Comparison of ENCODE assay signal across 22 cellular contexts in genomic region chr1:68201546-68202238, GRCh38. TPM values are rescaled to one million over a fixed set of nuclear protein-coding genes. Genes with fewer than 3 reads are reported as not detected.
DNase-seq lines count a peak whose midpoint lies in the region; ATAC-seq and TF ChIP-seq lines count a peak whose summit lies in the region.
"Had no signal": no experiment of that assay in that cellular context is flagged by ENCODE, and none has a peak within 500 bp of the region (broad histone marks: within the 10 kb centered on the region; RNA-seq: fewer than 3 reads in every experiment).

No MANE protein-coding gene starts in this region.

- H4K20me1 ChIP-seq in fibroblast of lung (ENCODE audit: control insufficient read depth, extremely low read depth, insufficient read depth, low read length): peaks cover 1% of the 10 kb centered on the region
- H4K20me1 ChIP-seq in osteoblast (ENCODE audit: insufficient read depth, low read length): no peaks in the 10 kb centered on the region

- peaks cover 29% of the 10 kb centered on the region for H3K4me1 ChIP-seq in fibroblast of lung (ENCODE audit: control insufficient read depth, extremely low read depth, insufficient read depth, low read length)
- peaks cover 58% of the 10 kb centered on the region for H3K4me1 ChIP-seq in osteoblast (ENCODE audit: insufficient read depth, low read length)

- H3K4me1 Mint-ChIP-seq in stimulated activated effector memory CD8-positive, alpha-beta T cell treated with anti-CD3 and anti-CD28 coated beads, Interleukin-12 subunit alpha, Interleukin-12 subunit beta, amount 100 ng/mL, for 72 hours: no peaks in the 10 kb centered on the region
- H3K4me1 Mint-ChIP-seq: activated naive CD8-positive, alpha-beta T cell treated with anti-CD3 and anti-CD28 coated beads, Interleukin-2, amount 10 ng/mL, durations not matched to agents 7 days and 5 days; activated T-helper 17 cell treated with anti-CD3 and anti-CD28 coated beads, Interleukin-2, amount 50 U/mL, for 72 hours had no signal

- H3K27me3 ChIP-seq in MG63: no peaks in the 10 kb centered on the region
- no peaks in the 10 kb centered on the region for H3K27me3 ChIP-seq in fibroblast of lung (ENCODE audit: control insufficient read depth, insufficient read depth, low read length)
- H3K27me3 ChIP-seq in osteoblast (ENCODE audit: insufficient read depth, low read length): no peaks in the 10 kb centered on the region

- ATAC-seq in stimulated activated effector memory CD8-positive, alpha-beta T cell treated with anti-CD3 and anti-CD28 coated beads, Interleukin-12 subunit alpha, Interleukin-12 subunit beta, amount 100 ng/mL, for 72 hours: no peak
- ATAC-seq: activated T-helper 17 cell treated with anti-CD3 and anti-CD28 coated beads, Interleukin-2, amount 50 U/mL, for 72 hours; K562 had no signal

- H2AFZ ChIP-seq in fibroblast of lung (ENCODE audit: low read length): no peak overlapping the region
- no peak overlapping the region for H2AFZ ChIP-seq in osteoblast (ENCODE audit: low read length)

- H3K79me2 ChIP-seq in fibroblast of lung (ENCODE audit: control insufficient read depth, insufficient read depth, low read length) (peaks cover 67% of the 10 kb centered on the region), osteoblast (ENCODE audit: insufficient read depth, low read length) (peaks cover 63% of the 10 kb centered on the region)

- TF ChIP-seq CTCF in fibroblast of lung (conservative IDR thresholded peaks at IDR 0.05 in 1 of 2, IDR thresholded peaks at IDR 0.05 in 1 of 2; ENCODE audit: low read depth in 1 of 2, low read length in 2 of 2) (no peak), osteoblast (IDR thresholded peaks at IDR 0.05; ENCODE audit: extremely low read depth, low read depth, low read length) (no peak)

- no peaks in the 10 kb centered on the region for H3K9me3 Mint-ChIP-seq in stimulated activated effector memory CD8-positive, alpha-beta T cell treated with anti-CD3 and anti-CD28 coated beads, Interleukin-12 subunit alpha, Interleukin-12 subunit beta, amount 100 ng/mL, for 72 hours
- H3K9me3 Mint-ChIP-seq: activated naive CD8-positive, alpha-beta T cell treated with anti-CD3 and anti-CD28 coated beads, Interleukin-2, amount 10 ng/mL, durations not matched to agents 7 days and 5 days; activated T-helper 17 cell treated with anti-CD3 and anti-CD28 coated beads, Interleukin-2, amount 50 U/mL, for 72 hours; neural crest cell had no signal

- H3K36me3 ChIP-seq in MG63 (no peaks in the 10 kb centered on the region), fibroblast of lung (ENCODE audit: control insufficient read depth, insufficient read depth, low read length) (no peaks in the 10 kb centered on the region), osteoblast (ENCODE audit: insufficient read depth, low read length) (no peaks in the 10 kb centered on the region)

- H3K27ac Mint-ChIP-seq in stimulated activated effector memory CD8-positive, alpha-beta T cell treated with anti-CD3 and anti-CD28 coated beads, Interleukin-12 subunit alpha, Interleukin-12 subunit beta, amount 100 ng/mL, for 72 hours: no peak overlapping the region
- H3K27ac Mint-ChIP-seq: activated naive CD8-positive, alpha-beta T cell treated with anti-CD3 and anti-CD28 coated beads, Interleukin-2, amount 10 ng/mL, durations not matched to agents 7 days and 5 days; activated T-helper 17 cell treated with anti-CD3 and anti-CD28 coated beads, Interleukin-2, amount 50 U/mL, for 72 hours; progenitor cell of endocrine pancreas had no signal

- no peak overlapping the region for H3K27ac ChIP-seq in fibroblast of lung (ENCODE audit: insufficient read depth, low read length)
- H3K27ac ChIP-seq in osteoblast (ENCODE audit: low read depth, low read length): peak overlapping the region; percentile 45
- H3K27ac ChIP-seq: epithelial cell of prostate had no signal

- H3K9ac ChIP-seq in fibroblast of lung (ENCODE audit: insufficient read depth, low read length): no peak overlapping the region

- no peaks in the 10 kb centered on the region for H3K36me3 Mint-ChIP-seq in stimulated activated effector memory CD8-positive, alpha-beta T cell treated with anti-CD3 and anti-CD28 coated beads, Interleukin-12 subunit alpha, Interleukin-12 subunit beta, amount 100 ng/mL, for 72 hours
- H3K36me3 Mint-ChIP-seq: activated naive CD8-positive, alpha-beta T cell treated with anti-CD3 and anti-CD28 coated beads, Interleukin-2, amount 10 ng/mL, durations not matched to agents 7 days and 5 days had no signal

- peak overlapping the region; percentile 60 for H3K4me2 ChIP-seq in fibroblast of lung (ENCODE audit: extremely low read depth, insufficient read depth, low read length)
- peak overlapping the region; percentile 61 for H3K4me2 ChIP-seq in osteoblast (ENCODE audit: insufficient read depth, low read length)

- no peak overlapping the region for H3K4me3 Mint-ChIP-seq in stimulated activated effector memory CD8-positive, alpha-beta T cell treated with anti-CD3 and anti-CD28 coated beads, Interleukin-12 subunit alpha, Interleukin-12 subunit beta, amount 100 ng/mL, for 72 hours
- H3K4me3 Mint-ChIP-seq: activated naive CD8-positive, alpha-beta T cell treated with anti-CD3 and anti-CD28 coated beads, Interleukin-2, amount 10 ng/mL, durations not matched to agents 7 days and 5 days; activated T-helper 17 cell treated with anti-CD3 and anti-CD28 coated beads, Interleukin-2, amount 50 U/mL, for 72 hours; neural crest cell had no signal

- no peak overlapping the region for H3K4me3 ChIP-seq in MG63
- H3K4me3 ChIP-seq in fibroblast of lung (replicated peaks in 1 of 4; ENCODE audit: control extremely low read depth in 1 of 4, insufficient read depth in 1 of 4, low read depth in 3 of 4, low read length in 4 of 4): peak overlapping the region in 2 of 4 experiments; percentile 9 to 33
- peak overlapping the region; percentile 8 for H3K4me3 ChIP-seq in osteoblast (ENCODE audit: insufficient read depth, low read length)
- H3K4me3 ChIP-seq: K562 had no signal

- no peaks in the 10 kb centered on the region for H3K9me3 ChIP-seq in MG63
- no peaks in the 10 kb centered on the region for H3K9me3 ChIP-seq in fibroblast of lung (ENCODE audit: control insufficient read depth, insufficient read depth, low read depth, low read length)
- H3K9me3 ChIP-seq in osteoblast (ENCODE audit: low read depth, low read length): no peaks in the 10 kb centered on the region

- peak; percentile 18 for DNase-seq in AG20443 (ENCODE audit: low spot score)
- DNase-seq in MG63: peak; percentile 34
- peak in 1 of 2 donors; percentile 67 for DNase-seq in fibroblast of lung (ENCODE audit: low read depth in 2 of 2)
- no peak for DNase-seq in osteoblast (ENCODE audit: insufficient read length, low spot score, missing footprints)
- DNase-seq in COR-L47 (lab: John Stamatoyannopoulos, UW): no peak
- no peak for DNase-seq in NAMALWA (ENCODE audit: low spot score)
- no peak for DNase-seq in stimulated activated effector memory CD8-positive, alpha-beta T cell treated with anti-CD3 and anti-CD28 coated beads, Interleukin-12 subunit alpha, Interleukin-12 subunit beta, amount 100 ng/mL, for 72 hours (ENCODE audit: low spot score in 2 of 2)
- DNase-seq in stimulated activated CD4-positive, alpha-beta T cell treated with anti-CD3 and anti-CD28 coated beads, Interleukin-1b, Interleukin-23, amount 100 ng/mL, for 48 hours: no peak
- DNase-seq: ACHN; activated CD4-positive, alpha-beta T cell treated with anti-CD3 and anti-CD28 coated beads for 48 hours; activated naive CD8-positive, alpha-beta T cell treated with anti-CD3 and anti-CD28 coated beads, Interleukin-2, amount 10 ng/mL, durations not matched to agents 7 days and 5 days; DMS53; NCI-H1694 treated with DMSO at 0.1 percent for 48 hours; OCI-M1; SHP77 treated with DMSO at 0.1 percent for 48 hours; stimulated activated CD8-positive, alpha-beta memory T cell treated with anti-CD3 and anti-CD28 coated beads, Interleukin-4, amount 100 ng/mL, for 48 hours; T-helper 1 cell had no signal

RNA-seq across cellular contexts. Expression of gene WLS, which starts 30.6 kb away (rescaled TPM):
- 25.4 and 32.4 TPM in 2 replicates for total RNA-seq in MG63 (2014; rRNA removed; shearing (Covaris generic); ENCODE audit: low replicate concordance)
- total RNA-seq in fibroblast of lung: 85.5 and 156 TPM in 2 replicates
- polyA plus RNA-seq in fibroblast of lung: 269 and 290 TPM in 2 replicates
- 185 and 242 TPM in 2 replicates for polyA plus RNA-seq in fibroblast of lung (2012)
- 256 and 350 TPM in 2 replicates for polyA minus RNA-seq in fibroblast of lung (ENCODE audit: low replicate concordance)
- total RNA-seq in osteoblast: 54.3 and 65.1 TPM in 2 replicates
- total RNA-seq: activated naive CD8-positive, alpha-beta T cell treated with anti-CD3 and anti-CD28 coated beads, Interleukin-2, amount 10 ng/mL, durations not matched to agents 7 days and 5 days had no signal
- polyA plus RNA-seq: K562 had no signal

Comparison
In these comparisons a context has a peak if more than half of its experiments do, and no peak if none do; other contexts are left out.
1. DNase-seq: peak in AG20443 (single experiment) and MG63 (single experiment); none in osteoblast (single experiment), COR-L47 (single experiment), NAMALWA (single experiment), stimulated activated effector memory CD8-positive, alpha-beta T cell treated with anti-CD3 and anti-CD28 coated beads, Interleukin-12 subunit alpha, Interleukin-12 subunit beta, amount 100 ng/mL, for 72 hours (0 of 2) and stimulated activated CD4-positive, alpha-beta T cell treated with anti-CD3 and anti-CD28 coated beads, Interleukin-1b, Interleukin-23, amount 100 ng/mL, for 48 hours (single experiment).